ENCODE assay signal across 16 cellular contexts in genomic region chr6:143507358-143508145, GRCh38. TPM values are rescaled to one million over a fixed set of nuclear protein-coding genes. Genes with fewer than 3 reads are reported as not detected.
A peak's percentile ranks its signal among the peaks of the same experiment; 100 is the strongest.
DNase-seq lines count a peak whose midpoint lies in the region; ATAC-seq and TF ChIP-seq lines count a peak whose summit lies in the region.
"Had no signal": no experiment of that assay in that cellular context is flagged by ENCODE, and none has a peak within 500 bp of the region (broad histone marks: within the 10 kb centered on the region; RNA-seq: fewer than 3 reads in every experiment).

No MANE protein-coding gene starts in this region.

- no peak overlapping the region for H3K4me3 ChIP-seq in GM06990 (replicated peaks; ENCODE audit: low read depth, low read length)
- H3K4me3 ChIP-seq: gastrocnemius medialis, skin epidermis, transverse colon had no signal

- ATAC-seq in GM19397 (IDR thresholded peaks at IDR 0.05; ENCODE audit: unreplicated experiment) (peak; percentile 44), HG02852 (IDR thresholded peaks at IDR 0.05; ENCODE audit: unreplicated experiment) (peak; percentile 53)
- ATAC-seq: activated naive CD4-positive, alpha-beta T cell treated with anti-CD3 and anti-CD28 coated beads, Interleukin-2, amount 50 U/mL, for 72 hours; gastrocnemius medialis; left cardiac atrium had no signal

- no peaks in the 10 kb centered on the region; the same call in 1 of the 2 replicates for H3K36me3 ChIP-seq in GM06990 (ENCODE audit: control insufficient read depth, insufficient read depth, low read length)

- TF ChIP-seq CTCF in GM06990 (IDR thresholded peaks at IDR 0.05; ENCODE audit: insufficient read depth, low read length, poor library complexity, severe bottlenecking) (no peak), GM20000 (IDR thresholded peaks at IDR 0.05; ENCODE audit: extremely low read depth, missing control alignments) (no peak)

- no peaks in the 10 kb centered on the region for H3K27me3 ChIP-seq in GM06990 (replicated peaks; ENCODE audit: control insufficient read depth, insufficient read depth, low read length)
- H3K27me3 ChIP-seq: gastrocnemius medialis, transverse colon had no signal

- DNase-seq in GM06990 (ENCODE audit: extremely low read depth, insufficient read length) (peak; percentile 13), RPMI7951 (ENCODE audit: low read depth) (peak; percentile 18), dermis blood vessel endothelial cell (no peak), GM20000 (ENCODE audit: low spot score) (no peak)
- DNase-seq in activated CD4-positive, CD25-positive, alpha-beta regulatory T cell (lab: John Stamatoyannopoulos, UW): no peak
- no peak for DNase-seq in central memory CD4-positive, alpha-beta T cell
- DNase-seq: cortex of kidney, gastrocnemius medialis, left cardiac atrium, NCI-H226, nephron progenitor cell, transverse colon had no signal

RNA-seq across cellular contexts. Expression of gene FUCA2, which starts 4.0 kb away (rescaled TPM):
- 108 and 111 TPM in 2 replicates for total RNA-seq in RPMI7951 (2014; rRNA removed; shearing (Covaris generic))
- 30.3 and 52.8 TPM in 2 replicates for total RNA-seq in dermis blood vessel endothelial cell

RNA-seq across cellular contexts. Expression of gene PEX3, which starts 56.9 kb away (rescaled TPM):
- total RNA-seq in RPMI7951 (2014; rRNA removed; shearing (Covaris generic)): 28.5 and 41.6 TPM in 2 replicates
- 15.1 and 23.4 TPM in 2 replicates for total RNA-seq in dermis blood vessel endothelial cell

RNA-seq across cellular contexts. Expression of gene ADAT2, which starts 57.1 kb away (rescaled TPM):
- 4.6 and 7.0 TPM in 2 replicates for total RNA-seq in RPMI7951 (2014; rRNA removed; shearing (Covaris generic))
- 3.1 and 3.8 TPM in 2 replicates for total RNA-seq in dermis blood vessel endothelial cell

Comparison
In these comparisons a context has a peak if more than half of its experiments do, and no peak if none do; other contexts are left out.
1. DNase-seq: peak in GM06990 (single experiment) and RPMI7951 (single experiment); none in dermis blood vessel endothelial cell (single experiment), activated CD4-positive, CD25-positive, alpha-beta regulatory T cell (0 of 4), GM20000 (single experiment) and central memory CD4-positive, alpha-beta T cell (single experiment).